Comparison of ENCODE assay signal across 29 cellular contexts in genomic region chr3:65210026-65210814, GRCh38.
DNase-seq lines count a peak whose midpoint lies in the region; ATAC-seq, FAIRE-seq and TF ChIP-seq lines count a peak whose summit lies in the region.
"Had no signal": no experiment of that assay in that cellular context is flagged by ENCODE, and none has a peak within 500 bp of the region (broad histone marks: within the 10 kb centered on the region; RNA-seq: fewer than 3 reads in every experiment).

No MANE protein-coding gene starts in this region.

- CTCF ChIA-PET in HepG2 (lab: Yijun Ruan, JAX; ENCODE audit: low intra/inter-chr PET ratio, low total read pairs): no interaction called here

- in situ Hi-C loops in HepG2 (cut with HindIII; ENCODE audit: extremely low pct_ligation_motif_present, low pct_unique_long_range_greater_than_20kb): no loop called here

- H3K9ac ChIP-seq in liver (ENCODE audit: low read depth in 1 of 2, low read length in 2 of 2) (no peak overlapping the region), HepG2 (ENCODE audit: insufficient read depth, low read depth, low read length) (no peak overlapping the region)
- H3K9ac ChIP-seq: BLaER1 had no signal

- H3K79me2 ChIP-seq in HepG2 (ENCODE audit: insufficient read depth, low read length): no peaks in the 10 kb centered on the region
- H3K79me2 ChIP-seq: hepatocyte had no signal

- POLR2A ChIA-PET in HepG2 (lab: Yijun Ruan, JAX): no interaction called here

- H3K27ac ChIP-seq in liver (ENCODE audit: low read depth in 1 of 2, low read length in 2 of 2) (no peak overlapping the region), HepG2 (ENCODE audit: extremely low read length, insufficient read depth, low read length) (no peak overlapping the region), tibial nerve (no peak overlapping the region)
- H3K27ac ChIP-seq: A549, BLaER1, epithelial cell of prostate, hepatocyte, testis had no signal

- no peak overlapping the region for H3K4me2 ChIP-seq in HepG2 (ENCODE audit: low read depth, low read length)
- H3K4me2 ChIP-seq: A549, BLaER1, hepatocyte had no signal

- no peak overlapping the region for H3K4me3 ChIP-seq in liver (ENCODE audit: low read depth in 1 of 3, low read length in 3 of 3)
- H3K4me3 ChIP-seq in HepG2 (replicated peaks in 1 of 3; ENCODE audit: insufficient read depth in 1 of 3, low read depth in 2 of 3, low read length in 3 of 3): no peak overlapping the region
- no peak overlapping the region for H3K4me3 ChIP-seq in tibial nerve
- H3K4me3 ChIP-seq: A549, BLaER1, hepatocyte, testis had no signal

- no peak for FAIRE-seq in HepG2 (lab: Jason Lieb, UNC)
- FAIRE-seq: A549, frontal cortex, G401.6, urothelium cell line had no signal

- H3K27me3 ChIP-seq in liver (ENCODE audit: control insufficient read depth in 4 of 4, insufficient read depth in 4 of 4, low read length in 3 of 4) (no peaks in the 10 kb centered on the region), HepG2 (ENCODE audit: control insufficient read depth in 1 of 2, insufficient read depth in 2 of 2, low read length in 2 of 2) (no peaks in the 10 kb centered on the region), tibial nerve (no peaks in the 10 kb centered on the region)
- H3K27me3 ChIP-seq: BLaER1, hepatocyte, testis had no signal

- WGBS in liver: 71% methylated on average over 1 of the region's 1 CpG
- 9% methylated on average over 1 of the region's 1 CpG for WGBS in HepG2 (ENCODE audit: low lambda C conversion rate)
- WGBS in tibial nerve, 2 donors: 58 to 71% methylated on average over 1 of the region's 1 CpG

- no peaks in the 10 kb centered on the region for H4K20me1 ChIP-seq in HepG2 (ENCODE audit: insufficient read depth, low read length)
- H4K20me1 ChIP-seq: BLaER1 had no signal

- no peak for DNase-seq in HepG2 (ENCODE audit: low spot score)
- DNase-seq in dermis microvascular lymphatic vessel endothelial cell (ENCODE audit: low read depth in 2 of 2): peak; percentile 8 to 16
- peak; percentile 46 for DNase-seq in left kidney (ENCODE audit: low read depth, low spot score)
- DNase-seq in tibial nerve (ENCODE audit: low spot score in 2 of 2): no peak
- DNase-seq in AML-193 (lab: John Stamatoyannopoulos, UW): no peak
- no peak for DNase-seq in ecto neural progenitor cell (ENCODE audit: low spot score)
- DNase-seq: activated CD8-positive, alpha-beta T cell treated with anti-CD3 and anti-CD28 coated beads for 36 hours; activated effector memory CD4-positive, alpha-beta T cell treated with Interleukin-2 at 50 U/mL for 16 hours; activated naive CD8-positive, alpha-beta T cell treated with anti-CD3 and anti-CD28 coated beads, Interleukin-2, amount 10 ng/mL, durations not matched to agents 7 days and 5 days; H7; IMR-90; naive thymus-derived CD4-positive, alpha-beta T cell; NCI-H1092; NCI-H2029 treated with DMSO at 0.1 percent for 48 hours; NCI-H226; NCI-H69; occipital lobe; stimulated activated naive CD4-positive, alpha-beta T cell treated with Interleukin-2 at 50 U/mL for 16 hours; T-helper 17 cell; testis had no signal

- intact Hi-C loops in HepG2 (cut with micrococcal nuclease; ENCODE audit: unreplicated experiment): no loop called here

- no peak for ATAC-seq in HepG2
- ATAC-seq in GM19328 (IDR thresholded peaks at IDR 0.05; ENCODE audit: unreplicated experiment): no peak
- ATAC-seq: A549; activated CD8-positive, alpha-beta T cell treated with anti-CD3 and anti-CD28 coated beads for 36 hours; naive thymus-derived CD4-positive, alpha-beta T cell; T-helper 17 cell had no signal

- TF ChIP-seq RAD21 in liver (IDR thresholded peaks at IDR 0.05) (no peak), HepG2 (CRISPR knock-in tag; IDR thresholded peaks at IDR 0.05) (no peak)

- H3K4me1 ChIP-seq in liver (ENCODE audit: control insufficient read depth in 4 of 4, insufficient read depth in 4 of 4, low read length in 3 of 4) (no peaks in the 10 kb centered on the region), HepG2 (ENCODE audit: insufficient read depth, low read length) (no peaks in the 10 kb centered on the region), tibial nerve (no peaks in the 10 kb centered on the region)
- H3K4me1 ChIP-seq: A549, BLaER1, testis had no signal

- H3K36me3 ChIP-seq in liver (ENCODE audit: control insufficient read depth in 4 of 4, insufficient read depth in 3 of 4, low read depth in 1 of 4, low read length in 3 of 4): no peaks in the 10 kb centered on the region
- no peaks in the 10 kb centered on the region for H3K36me3 ChIP-seq in HepG2 (replicated peaks in 1 of 2; ENCODE audit: control insufficient read depth in 1 of 2, insufficient read depth in 2 of 2, low read length in 2 of 2)
- H3K36me3 ChIP-seq in tibial nerve: no peaks in the 10 kb centered on the region
- H3K36me3 ChIP-seq: BLaER1 had no signal

- TF ChIP-seq EP300 in HepG2 (IDR thresholded peaks at IDR 0.05; ENCODE audit: low read depth in 2 of 2, low read length in 2 of 2): no peak
- TF ChIP-seq EP300 in HepG2 (CRISPR knock-in tag; IDR thresholded peaks at IDR 0.05; ENCODE audit: borderline replicate concordance): no peak
- TF ChIP-seq EP300 in tibial nerve (IDR thresholded peaks at IDR 0.05): no peak

- no peaks in the 10 kb centered on the region for H3K9me3 ChIP-seq in liver (ENCODE audit: control insufficient read depth in 4 of 4, low read length in 3 of 4)
- no peaks in the 10 kb centered on the region for H3K9me3 ChIP-seq in HepG2 (ENCODE audit: low read length)
- no peaks in the 10 kb centered on the region for H3K9me3 ChIP-seq in tibial nerve
- H3K9me3 ChIP-seq: A549, BLaER1, testis had no signal

- no TSS peak for BruUV-seq in HepG2 (replicated peaks; lab: Mats Ljungman, UMichigan)

- TF ChIP-seq POLR2A in HepG2 (IDR thresholded peaks at IDR 0.05; ENCODE audit: insufficient read depth in 1 of 2, low read depth in 2 of 2, low read length in 2 of 2) (no peak), tibial nerve (IDR thresholded peaks at IDR 0.05) (no peak)

- TF ChIP-seq CTCF in liver (IDR thresholded peaks at IDR 0.05; ENCODE audit: low read depth, low read length, missing input control): no peak
- no peak for TF ChIP-seq CTCF in HepG2 (CRISPR knock-in tag; IDR thresholded peaks at IDR 0.05)
- TF ChIP-seq CTCF in tibial nerve (IDR thresholded peaks at IDR 0.05): no peak

- H2AFZ ChIP-seq in HepG2 (ENCODE audit: low read length): no peak overlapping the region
- H2AFZ ChIP-seq: hepatocyte had no signal

TF ChIP-seq in liver, 16 proteins besides CTCF, POLR2A, EP300 and RAD21:
- no peak for TF ChIP-seq HNF4A (conservative IDR thresholded peaks at IDR 0.05)
- TF ChIP-seq NR2F2 (IDR thresholded peaks at IDR 0.05): peak; percentile 56

TF ChIP-seq in HepG2, 621 proteins besides CTCF, POLR2A, EP300 and RAD21:
- no peak for TF ChIP-seq ZNF496 (CRISPR knock-in tag; IDR thresholded peaks at IDR 0.05; ENCODE audit: insufficient replicate concordance)
- TF ChIP-seq, protein P1, sequence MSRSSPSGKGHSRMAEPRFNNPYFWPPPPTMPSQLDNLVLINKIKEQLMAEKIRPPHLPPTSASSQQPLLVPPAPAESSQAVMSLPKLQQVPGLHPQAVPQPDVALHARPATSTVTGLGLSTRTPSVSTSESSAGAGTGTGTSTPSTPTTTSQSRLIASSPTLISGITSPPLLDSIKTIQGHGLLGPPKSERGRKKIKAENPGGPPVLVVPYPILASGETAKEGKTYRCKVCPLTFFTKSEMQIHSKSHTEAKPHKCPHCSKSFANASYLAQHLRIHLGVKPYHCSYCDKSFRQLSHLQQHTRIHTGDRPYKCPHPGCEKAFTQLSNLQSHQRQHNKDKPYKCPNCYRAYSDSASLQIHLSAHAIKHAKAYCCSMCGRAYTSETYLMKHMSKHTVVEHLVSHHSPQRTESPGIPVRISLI (CRISPR knock-in tag; IDR thresholded peaks at IDR 0.05; ENCODE audit: borderline replicate concordance): no peak

Comparison
In these comparisons a context has a peak if more than half of its experiments do, and no peak if none do; other contexts are left out.
1. DNase-seq: peak in dermis microvascular lymphatic vessel endothelial cell (2 of 2) and left kidney (single experiment); none in HepG2 (single experiment), tibial nerve (0 of 2), AML-193 (0 of 2) and ecto neural progenitor cell (single experiment).